ENCODE assay signal across 1 cellular context in the genomic region with DNA sequence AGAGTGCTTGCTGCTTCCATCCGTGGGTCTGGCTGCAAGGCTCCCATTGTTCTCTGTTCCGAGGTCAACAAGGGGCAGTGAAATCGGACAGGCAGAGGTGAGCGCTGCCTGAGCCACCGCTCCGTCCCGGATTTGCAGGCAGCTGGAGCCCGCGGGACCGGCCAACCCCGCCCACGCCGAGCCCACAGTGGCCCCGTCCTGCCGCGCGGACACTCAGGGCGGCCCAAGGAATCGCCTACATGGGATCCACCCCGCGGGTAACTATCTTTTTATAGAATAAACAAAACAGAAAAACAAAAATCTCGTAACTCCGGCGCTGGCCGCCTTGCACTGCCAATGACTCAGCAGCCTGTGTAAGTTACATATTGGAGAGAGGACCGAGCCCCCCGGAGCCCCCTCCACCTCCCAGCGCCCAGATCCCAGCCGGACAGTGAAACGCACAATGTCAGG.
TF ChIP-seq lines count a peak whose summit lies in the region.

No MANE protein-coding gene starts in this region.

TF ChIP-seq in SK-N-SH treated with all-trans-retinoic acid at 6 μM for 48 hours, 23 proteins besides CTCF, POLR2A, EP300 and RAD21 (continued from another document):
- TF ChIP-seq, protein P1, sequence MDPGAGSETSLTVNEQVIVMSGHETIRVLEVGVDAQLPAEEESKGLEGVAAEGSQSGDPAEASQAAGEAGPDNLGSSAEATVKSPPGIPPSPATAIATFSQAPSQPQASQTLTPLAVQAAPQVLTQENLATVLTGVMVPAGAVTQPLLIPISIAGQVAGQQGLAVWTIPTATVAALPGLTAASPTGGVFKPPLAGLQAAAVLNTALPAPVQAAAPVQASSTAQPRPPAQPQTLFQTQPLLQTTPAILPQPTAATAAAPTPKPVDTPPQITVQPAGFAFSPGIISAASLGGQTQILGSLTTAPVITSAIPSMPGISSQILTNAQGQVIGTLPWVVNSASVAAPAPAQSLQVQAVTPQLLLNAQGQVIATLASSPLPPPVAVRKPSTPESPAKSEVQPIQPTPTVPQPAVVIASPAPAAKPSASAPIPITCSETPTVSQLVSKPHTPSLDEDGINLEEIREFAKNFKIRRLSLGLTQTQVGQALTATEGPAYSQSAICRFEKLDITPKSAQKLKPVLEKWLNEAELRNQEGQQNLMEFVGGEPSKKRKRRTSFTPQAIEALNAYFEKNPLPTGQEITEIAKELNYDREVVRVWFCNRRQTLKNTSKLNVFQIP (CRISPR knock-in tag; IDR thresholded peaks at IDR 0.05; ENCODE audit: borderline replicate concordance, low read depth) = no peak
- TF ChIP-seq ZNF8 (CRISPR knock-in tag; IDR thresholded peaks at IDR 0.05) (no peak), ZNF565 (CRISPR knock-in tag; conservative IDR thresholded peaks at IDR 0.05; ENCODE audit: low read depth) (no peak), ZNF70 (CRISPR knock-in tag; IDR thresholded peaks at IDR 0.05) (no peak), GLIS3 (CRISPR knock-in tag; IDR thresholded peaks at IDR 0.05) (no peak), CSDC2 (CRISPR knock-in tag; IDR thresholded peaks at IDR 0.05) (no peak), ARNTL (CRISPR knock-in tag; IDR thresholded peaks at IDR 0.05; ENCODE audit: borderline replicate concordance, low read depth) (no peak), TOX (CRISPR knock-in tag; IDR thresholded peaks at IDR 0.05; ENCODE audit: borderline replicate concordance) (no peak), ZFP3 (CRISPR knock-in tag; IDR thresholded peaks at IDR 0.05) (no peak), BACH2 (CRISPR knock-in tag; IDR thresholded peaks at IDR 0.05; ENCODE audit: borderline replicate concordance) (no peak), TCF4 (CRISPR knock-in tag; IDR thresholded peaks at IDR 0.05; ENCODE audit: borderline replicate concordance) (no peak)
- TF ChIP-seq, protein P2, sequence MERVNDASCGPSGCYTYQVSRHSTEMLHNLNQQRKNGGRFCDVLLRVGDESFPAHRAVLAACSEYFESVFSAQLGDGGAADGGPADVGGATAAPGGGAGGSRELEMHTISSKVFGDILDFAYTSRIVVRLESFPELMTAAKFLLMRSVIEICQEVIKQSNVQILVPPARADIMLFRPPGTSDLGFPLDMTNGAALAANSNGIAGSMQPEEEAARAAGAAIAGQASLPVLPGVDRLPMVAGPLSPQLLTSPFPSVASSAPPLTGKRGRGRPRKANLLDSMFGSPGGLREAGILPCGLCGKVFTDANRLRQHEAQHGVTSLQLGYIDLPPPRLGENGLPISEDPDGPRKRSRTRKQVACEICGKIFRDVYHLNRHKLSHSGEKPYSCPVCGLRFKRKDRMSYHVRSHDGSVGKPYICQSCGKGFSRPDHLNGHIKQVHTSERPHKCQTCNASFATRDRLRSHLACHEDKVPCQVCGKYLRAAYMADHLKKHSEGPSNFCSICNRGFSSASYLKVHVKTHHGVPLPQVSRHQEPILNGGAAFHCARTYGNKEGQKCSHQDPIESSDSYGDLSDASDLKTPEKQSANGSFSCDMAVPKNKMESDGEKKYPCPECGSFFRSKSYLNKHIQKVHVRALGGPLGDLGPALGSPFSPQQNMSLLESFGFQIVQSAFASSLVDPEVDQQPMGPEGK (CRISPR knock-in tag; IDR thresholded peaks at IDR 0.05; ENCODE audit: borderline replicate concordance) = no peak
